ENCODE assay signal across 21 cellular contexts in genomic region chr5:81881595-81881994, GRCh38.
A peak's percentile ranks its signal among the peaks of the same experiment; 100 is the strongest.
DNase-seq lines count a peak whose midpoint lies in the region; ATAC-seq and TF ChIP-seq lines count a peak whose summit lies in the region.
"Had no signal": no experiment of that assay in that cellular context is flagged by ENCODE, and none has a peak within 500 bp of the region (broad histone marks: within the 10 kb centered on the region; RNA-seq: fewer than 3 reads in every experiment).

No MANE protein-coding gene starts in this region.

- H3K36me3 ChIP-seq in mesendoderm (ENCODE audit: control insufficient read depth, insufficient read depth, low read length) (no peaks in the 10 kb centered on the region), endodermal cell (ENCODE audit: control insufficient read depth, insufficient read depth, low read length) (no peaks in the 10 kb centered on the region)
- H3K36me3 ChIP-seq: BE2C, BLaER1 had no signal

- no peak for TF ChIP-seq CTCF in endodermal cell (conservative IDR thresholded peaks at IDR 0.05)

- H3K27me3 Mint-ChIP-seq in endodermal cell (ENCODE audit: insufficient read depth): no peaks in the 10 kb centered on the region

- no peaks in the 10 kb centered on the region for H3K79me1 ChIP-seq in mesendoderm (ENCODE audit: low read length)

- H3K9me3 Mint-ChIP-seq in endodermal cell: no peaks in the 10 kb centered on the region
- H3K9me3 Mint-ChIP-seq: CD14-positive monocyte; CD4-positive, alpha-beta memory T cell; CD8-positive, alpha-beta memory T cell had no signal

- no peaks in the 10 kb centered on the region for H3K4me1 Mint-ChIP-seq in endodermal cell
- H3K4me1 Mint-ChIP-seq: CD4-positive, alpha-beta memory T cell; CD8-positive, alpha-beta memory T cell had no signal

- no peak overlapping the region for H3K23ac ChIP-seq in mesendoderm (ENCODE audit: low read length)

- in situ Hi-C loops in G401 (cut with HindIII; ENCODE audit: low sequenced_read_pairs) (no loop called here), SK-MEL-5 (cut with HindIII; ENCODE audit: low pct_unique_long_range_greater_than_20kb, low sequenced_read_pairs) (no loop called here)

- H2BK5ac ChIP-seq in mesendoderm (ENCODE audit: low read length): no peak overlapping the region

- H4K8ac ChIP-seq in mesendoderm (ENCODE audit: low read depth, low read length): no peak overlapping the region

- H3K36me3 Mint-ChIP-seq in endodermal cell (ENCODE audit: low read depth): no peaks in the 10 kb centered on the region
- H3K36me3 Mint-ChIP-seq: CD14-positive monocyte; CD4-positive, alpha-beta memory T cell; CD4-positive, CD25-positive, alpha-beta regulatory T cell; CD8-positive, alpha-beta memory T cell had no signal

- H3K27me3 ChIP-seq in mesendoderm (ENCODE audit: insufficient read depth, low read length, poor library complexity) (no peaks in the 10 kb centered on the region), endodermal cell (ENCODE audit: control insufficient read depth, insufficient read depth, low read length, poor library complexity, severe bottlenecking) (no peaks in the 10 kb centered on the region)
- H3K27me3 ChIP-seq: BE2C, BLaER1 had no signal

- peak overlapping the region; percentile 16 for H3K4ac ChIP-seq in mesendoderm (ENCODE audit: low read depth, low read length)

- H3K79me2 ChIP-seq in mesendoderm (ENCODE audit: control insufficient read depth, insufficient read depth, low read length): no peaks in the 10 kb centered on the region

- no peak overlapping the region for H2AK5ac ChIP-seq in mesendoderm (ENCODE audit: low read length)

- no peak overlapping the region for H3K27ac Mint-ChIP-seq in endodermal cell
- H3K27ac Mint-ChIP-seq: CD14-positive monocyte; CD4-positive, alpha-beta memory T cell; CD8-positive, alpha-beta memory T cell had no signal

- H3K56ac ChIP-seq in mesendoderm (ENCODE audit: low read length): no peak overlapping the region

- DNase-seq in G401 (ENCODE audit: low spot score) (peak; percentile 19), SK-MEL-5 (ENCODE audit: low read depth, low spot score) (peak; percentile 5), mesendoderm (no peak), endodermal cell (no peak)
- DNase-seq: BE2C; CD4-positive, alpha-beta memory T cell; CD4-positive, CD25-positive, alpha-beta regulatory T cell; CD8-positive, alpha-beta memory T cell; COR-L47; DMS 273 treated with DMSO at 0.1 percent for 48 hours; DMS153; DMS53; DMS79; DND-41; EL; GF-D8 had no signal

- no peak overlapping the region for H3K4me2 ChIP-seq in mesendoderm (ENCODE audit: low read length)
- H3K4me2 ChIP-seq: A549, BLaER1 had no signal

- no peak overlapping the region for H3K4me3 ChIP-seq in mesendoderm (ENCODE audit: low read length)
- no peak overlapping the region for H3K4me3 ChIP-seq in endodermal cell (ENCODE audit: low read length)
- H3K4me3 ChIP-seq: A549, BLaER1 had no signal

- WGBS in mesendoderm (ENCODE audit: extremely low coverage, insufficient coverage, low lambda C conversion rate): no CpG with 5 or more reads among the region's 2 CpGs
- WGBS in endodermal cell (ENCODE audit: insufficient coverage in 1 of 2, insufficient read length in 1 of 2), 2 experiments: 85 to 89% methylated on average over 2 of the region's 2 CpGs

- no peak overlapping the region for H2BK120ac ChIP-seq in mesendoderm (ENCODE audit: low read depth, low read length)

- no peaks in the 10 kb centered on the region for H3K9me3 ChIP-seq in endodermal cell (ENCODE audit: control insufficient read depth, low read length)
- H3K9me3 ChIP-seq: A549, BE2C, BLaER1 had no signal

- H3K9ac ChIP-seq in mesendoderm (ENCODE audit: low read length) (no peak overlapping the region), endodermal cell (ENCODE audit: extremely low read depth, low read length, poor library complexity, severe bottlenecking) (no peak overlapping the region)
- H3K9ac ChIP-seq: BLaER1 had no signal

- ATAC-seq in GM21717 (IDR thresholded peaks at IDR 0.05; ENCODE audit: unreplicated experiment): no peak
- ATAC-seq: A549 had no signal

- no peak overlapping the region for H2BK15ac ChIP-seq in mesendoderm (replicated peaks; ENCODE audit: low read depth)

- H3K4me3 Mint-ChIP-seq in endodermal cell: no peak overlapping the region
- H3K4me3 Mint-ChIP-seq: CD14-positive monocyte; CD4-positive, alpha-beta memory T cell; CD4-positive, CD25-positive, alpha-beta regulatory T cell; CD8-positive, alpha-beta memory T cell had no signal

- no peak overlapping the region for H3K27ac ChIP-seq in mesendoderm (ENCODE audit: low read depth, low read length)
- H3K27ac ChIP-seq in endodermal cell (ENCODE audit: low read depth, low read length): no peak overlapping the region
- H3K27ac ChIP-seq: 22Rv1, A549, BLaER1 had no signal

- no peak overlapping the region for H4K5ac ChIP-seq in mesendoderm (ENCODE audit: low read length)

- H3K4me1 ChIP-seq in mesendoderm (ENCODE audit: control insufficient read depth, low read depth, low read length): no peaks in the 10 kb centered on the region
- no peaks in the 10 kb centered on the region for H3K4me1 ChIP-seq in endodermal cell (ENCODE audit: control insufficient read depth, insufficient read depth, low read length)
- H3K4me1 ChIP-seq: A549, BLaER1 had no signal

- H3K18ac ChIP-seq in mesendoderm (ENCODE audit: low read length): no peak overlapping the region

Comparison
In these comparisons a context has a peak if more than half of its experiments do, and no peak if none do; other contexts are left out.
1. DNase-seq: peak in G401 (single experiment) and SK-MEL-5 (single experiment); none in mesendoderm (single experiment) and endodermal cell (single experiment).